ENCODE assay signal across 9 cellular contexts in genomic region chr14:76977793-76978730, GRCh38. TPM values are rescaled to one million over a fixed set of nuclear protein-coding genes. Genes with fewer than 3 reads are reported as not detected.
A peak's percentile ranks its signal among the peaks of the same experiment; 100 is the strongest.
DNase-seq lines count a peak whose midpoint lies in the region; ATAC-seq and TF ChIP-seq lines count a peak whose summit lies in the region.
"Had no signal": no experiment of that assay in that cellular context is flagged by ENCODE, and none has a peak within 500 bp of the region (broad histone marks: within the 10 kb centered on the region; RNA-seq: fewer than 3 reads in every experiment).

No MANE protein-coding gene starts in this region.

- POLR2A ChIA-PET in activated CD4-positive, alpha-beta T cell treated with anti-CD3 and anti-CD28 coated beads, Interleukin-2, amount 10 ng/mL, durations not matched to agents 7 days and 5 days (lab: Charles Lee) = interaction anchor here (0.6 to 1.1 kb wide), 4 partner anchors 9 to 39 kb away, joined by 3 to 6 read pairs (median 4); no protein-coding TSS in a partner anchor

- H3K4me1 ChIP-seq in effector memory CD4-positive, alpha-beta T cell (ENCODE audit: control insufficient read depth, insufficient read depth, low read length, poor library complexity, severe bottlenecking) = no peaks in the 10 kb centered on the region

- CTCF ChIA-PET in activated CD4-positive, alpha-beta T cell treated with anti-CD3 and anti-CD28 coated beads, Interleukin-2, amount 10 ng/mL, durations not matched to agents 7 days and 5 days (lab: Charles Lee) = interaction anchor here (0.5 to 5.5 kb wide), 10 partner anchors 9 to 102 kb away, joined by 3 to 35 read pairs (median 4); no protein-coding TSS in a partner anchor

- H3K4me3 Mint-ChIP-seq in activated CD4-positive, alpha-beta T cell treated with anti-CD3 and anti-CD28 coated beads, Interleukin-2, amount 10 ng/mL, durations not matched to agents 7 days and 5 days = no peak overlapping the region
- no peak overlapping the region for H3K4me3 Mint-ChIP-seq in type B pancreatic cell

- no peaks in the 10 kb centered on the region for H3K9me3 ChIP-seq in effector memory CD4-positive, alpha-beta T cell (ENCODE audit: control insufficient read depth, low read length)

- H3K27ac Mint-ChIP-seq in activated CD4-positive, alpha-beta T cell treated with anti-CD3 and anti-CD28 coated beads, Interleukin-2, amount 10 ng/mL, durations not matched to agents 7 days and 5 days = peak overlapping the region; percentile 84
- peak overlapping the region; percentile 46 for H3K27ac Mint-ChIP-seq in type B pancreatic cell

- peaks cover 24% of the 10 kb centered on the region for H3K4me1 Mint-ChIP-seq in activated CD4-positive, alpha-beta T cell treated with anti-CD3 and anti-CD28 coated beads, Interleukin-2, amount 10 ng/mL, durations not matched to agents 7 days and 5 days
- H3K4me1 Mint-ChIP-seq in type B pancreatic cell (ENCODE audit: unreplicated experiment) = peaks cover 24% of the 10 kb centered on the region

- peaks cover 12% of the 10 kb centered on the region for H3K9me3 Mint-ChIP-seq in activated CD4-positive, alpha-beta T cell treated with anti-CD3 and anti-CD28 coated beads, Interleukin-2, amount 10 ng/mL, durations not matched to agents 7 days and 5 days
- peaks cover 5% of the 10 kb centered on the region for H3K9me3 Mint-ChIP-seq in type B pancreatic cell

- H3K27ac ChIP-seq in effector memory CD4-positive, alpha-beta T cell (ENCODE audit: insufficient read depth, low read length, poor library complexity, severe bottlenecking) = peak overlapping the region; percentile 46
- H3K27ac ChIP-seq: C4-2B had no signal

- no peaks in the 10 kb centered on the region for H3K36me3 ChIP-seq in effector memory CD4-positive, alpha-beta T cell (ENCODE audit: control insufficient read depth, insufficient read depth, low read length)

- H3K27me3 ChIP-seq in effector memory CD4-positive, alpha-beta T cell (replicated peaks; ENCODE audit: control insufficient read depth, insufficient read depth, low read length, poor library complexity, severe bottlenecking) = no peaks in the 10 kb centered on the region

- peaks cover 3% of the 10 kb centered on the region for H3K36me3 Mint-ChIP-seq in activated CD4-positive, alpha-beta T cell treated with anti-CD3 and anti-CD28 coated beads, Interleukin-2, amount 10 ng/mL, durations not matched to agents 7 days and 5 days (ENCODE audit: low read depth)
- peaks cover 4% of the 10 kb centered on the region for H3K36me3 Mint-ChIP-seq in type B pancreatic cell

- ATAC-seq in GM19455 (IDR thresholded peaks at IDR 0.05; ENCODE audit: unreplicated experiment) = peak; percentile 91
- ATAC-seq in HG03571 (IDR thresholded peaks at IDR 0.05; ENCODE audit: unreplicated experiment) = peak; percentile 87

- no peak overlapping the region for H3K4me3 ChIP-seq in effector memory CD4-positive, alpha-beta T cell (ENCODE audit: insufficient read depth, low read depth, low read length, poor library complexity, severe bottlenecking)

- H3K27me3 Mint-ChIP-seq in activated CD4-positive, alpha-beta T cell treated with anti-CD3 and anti-CD28 coated beads, Interleukin-2, amount 10 ng/mL, durations not matched to agents 7 days and 5 days = no peaks in the 10 kb centered on the region
- H3K27me3 Mint-ChIP-seq in type B pancreatic cell = no peaks in the 10 kb centered on the region

- no peak for TF ChIP-seq CTCF in type B pancreatic cell (conservative IDR thresholded peaks at IDR 0.05)

- DNase-seq in AG08395 (ENCODE audit: low spot score) = peak; percentile 72
- peak; percentile 70 for DNase-seq in activated CD4-positive, alpha-beta T cell treated with anti-CD3 and anti-CD28 coated beads, Interleukin-2, amount 10 ng/mL, durations not matched to agents 7 days and 5 days
- peak; percentile 79 to 83 (median 81) for DNase-seq in effector memory CD4-positive, alpha-beta T cell
- DNase-seq in nucleus accumbens (lab: John Stamatoyannopoulos, UW) = peak in 30 of 56 donors; percentile 4 to 55 (median 21)
- no peak for DNase-seq in type B pancreatic cell (ENCODE audit: extremely low spot score, unreplicated experiment)
- DNase-seq in NCI-H1105 (lab: John Stamatoyannopoulos, UW) = no peak

RNA-seq across cellular contexts. Expression of gene IRF2BPL, which starts 50.4 kb away (rescaled TPM):
- total RNA-seq in activated CD4-positive, alpha-beta T cell treated with anti-CD3 and anti-CD28 coated beads, Interleukin-2, amount 10 ng/mL, durations not matched to agents 7 days and 5 days = 10 to 100 TPM; 26.0 to 29.9 TPM
- 59.7 and 116 TPM in 2 replicates for total RNA-seq in type B pancreatic cell (ENCODE audit: low replicate concordance)

Comparison
In these comparisons a context has a peak if more than half of its experiments do, and no peak if none do; other contexts are left out.
1. DNase-seq: peak in AG08395 (single experiment), activated CD4-positive, alpha-beta T cell treated with anti-CD3 and anti-CD28 coated beads, Interleukin-2, amount 10 ng/mL, durations not matched to agents 7 days and 5 days (single experiment), effector memory CD4-positive, alpha-beta T cell (3 of 3) and nucleus accumbens (30 of 56); none in type B pancreatic cell (single experiment) and NCI-H1105 (single experiment).